Comparison of ENCODE assay signal across 28 cellular contexts in genomic region chr6:147879031-147879430, GRCh38.
"Had no signal": no experiment of that assay in that cellular context is flagged by ENCODE, and none has a peak within 500 bp of the region (broad histone marks: within the 10 kb centered on the region; RNA-seq: fewer than 3 reads in every experiment).

No MANE protein-coding gene starts in this region.

- ATAC-seq: activated CD8-positive, alpha-beta T cell treated with anti-CD3 and anti-CD28 coated beads for 36 hours; activated naive CD4-positive, alpha-beta T cell treated with anti-CD3 and anti-CD28 coated beads, Interleukin-2, amount 50 U/mL, for 72 hours; activated T-cell treated with anti-CD3 and anti-CD28 coated beads, Interleukin-2, amount 50 U/mL, for 4 hours; Panc1 had no signal

- H3K4me1 ChIP-seq: adrenal gland, SJCRH30 had no signal

- H3K9me3 ChIP-seq: adrenal gland, MG63, SJCRH30 had no signal

- H3K4me3 ChIP-seq: adrenal gland, MG63, SJCRH30, SK-N-MC had no signal

- H3K27me3 ChIP-seq: adrenal gland, brain microvascular endothelial cell, MG63, SJCRH30 had no signal

- DNase-seq: activated CD4-positive, alpha-beta T cell treated with anti-CD3 and anti-CD28 coated beads, Interleukin-2, amount 10 ng/mL, durations not matched to agents 24 days and 14 days; activated CD4-positive, alpha-beta T cell treated with anti-CD3 and anti-CD28 coated beads, Interleukin-2, amount 50 U/mL, for 4 hours; activated CD8-positive, alpha-beta T cell treated with anti-CD3 and anti-CD28 coated beads for 36 hours; activated gamma-delta T cell treated with Interleukin-2 at 50 U/mL for 16 hours; activated naive CD4-positive, alpha-beta T cell treated with anti-CD3 and anti-CD28 coated beads for 36 hours; activated T-cell treated with anti-CD3 and anti-CD28 coated beads for 4 hours; activated T-cell treated with anti-CD3 and anti-CD28 coated beads, Interleukin-2, amount 50 U/mL, for 4 hours; adrenal gland; anterior cingulate cortex; brain microvascular endothelial cell; central memory CD4-positive, alpha-beta T cell; Kasumi-1; KBM-7; MG63; NCI-H1048; NCI-H1105 treated with DMSO at 0.1 percent for 48 hours; NCI-H1436 treated with DMSO at 0.1 percent for 48 hours; NCI-H187 treated with DMSO at 0.1 percent for 48 hours; NCI-H2081; NCI-H446; NCI-H510A treated with DMSO at 0.1 percent for 48 hours; NCI-H526 treated with DMSO at 0.1 percent for 48 hours; SHP77; SJCRH30; T1000 had no signal

- H3K36me3 ChIP-seq: adrenal gland, brain microvascular endothelial cell, MG63, SJCRH30 had no signal

- H3K27ac ChIP-seq: adrenal gland, brain microvascular endothelial cell, SJCRH30, SK-N-MC had no signal
